In the genomic region with DNA sequence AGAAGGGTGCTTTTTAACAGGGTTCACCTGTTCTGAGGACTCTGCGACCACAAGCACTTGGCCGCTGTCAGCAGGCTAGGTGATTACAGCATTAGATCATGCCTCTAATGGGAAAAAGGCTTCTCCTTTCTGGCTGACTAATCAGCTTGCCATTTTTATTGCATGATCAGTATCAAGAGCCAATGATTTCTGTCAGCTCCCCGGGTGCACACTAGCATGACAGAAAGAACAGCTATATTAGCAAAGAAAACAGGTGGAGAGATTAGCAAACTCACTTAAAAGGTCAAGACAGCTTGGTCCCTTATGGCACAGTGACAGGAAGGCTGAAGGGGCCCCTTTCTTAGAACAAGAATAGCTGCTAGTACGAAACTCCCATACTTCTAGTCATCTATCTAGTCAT, we compare ENCODE assay signal across 9 cellular contexts.
DNase-seq lines count a peak whose midpoint lies in the region; ATAC-seq and TF ChIP-seq lines count a peak whose summit lies in the region.
"Had no signal": no experiment of that assay in that cellular context is flagged by ENCODE, and none has a peak within 500 bp of the region (broad histone marks: within the 10 kb centered on the region; RNA-seq: fewer than 3 reads in every experiment).

No MANE protein-coding gene starts in this region.

- no peak overlapping the region for H3K4me3 ChIP-seq in adipocyte (ENCODE audit: low read length)
- no peak overlapping the region for H3K4me3 ChIP-seq in skeletal muscle tissue (ENCODE audit: low read length in 3 of 3)
- H3K4me3 ChIP-seq in GM23338: no peak overlapping the region

- ATAC-seq in GM19395 (IDR thresholded peaks at IDR 0.05; ENCODE audit: unreplicated experiment) (peak; percentile 63), HG03432 (IDR thresholded peaks at IDR 0.05; ENCODE audit: unreplicated experiment) (peak; percentile 81), GM23338 (no peak), left ventricle myocardium superior (no peak)

- peak; percentile 87 for DNase-seq in EH (ENCODE audit: low read depth)
- DNase-seq in adipocyte (ENCODE audit: low read depth): peak; percentile 90
- DNase-seq in GM23338 (ENCODE audit: low spot score): no peak
- no peak for DNase-seq in left ventricle myocardium superior
- DNase-seq in medulla oblongata (ENCODE audit: extremely low spot score): no peak

- no peaks in the 10 kb centered on the region for H3K27me3 ChIP-seq in adipocyte (replicated peaks; ENCODE audit: control insufficient read depth, insufficient read depth, low read length)
- no peaks in the 10 kb centered on the region for H3K27me3 ChIP-seq in skeletal muscle tissue (ENCODE audit: control insufficient read depth in 3 of 3, insufficient read depth in 3 of 3, low read length in 3 of 3)
- no peaks in the 10 kb centered on the region for H3K27me3 ChIP-seq in GM23338 (ENCODE audit: insufficient read depth)

- H3K4me1 ChIP-seq in adipocyte (ENCODE audit: control insufficient read depth, insufficient read depth, low read length) (peaks cover 32% of the 10 kb centered on the region), skeletal muscle tissue (ENCODE audit: control insufficient read depth in 3 of 3, insufficient read depth in 3 of 3, low read length in 3 of 3) (peaks cover 34 to 52% (median 40%) of the 10 kb centered on the region in 3 donors), GM23338 (ENCODE audit: insufficient read depth) (no peaks in the 10 kb centered on the region; the same call in 1 of the 2 replicates)

- no peaks in the 10 kb centered on the region for H3K36me3 Mint-ChIP-seq in GM23338 (ENCODE audit: low read depth)

- no peak overlapping the region for H3K4me2 ChIP-seq in GM23338
- H3K4me2 ChIP-seq: KMS-11 had no signal

- no peaks in the 10 kb centered on the region for H3K36me3 ChIP-seq in adipocyte (ENCODE audit: control insufficient read depth, insufficient read depth, low read length, severe bottlenecking)
- H3K36me3 ChIP-seq in skeletal muscle tissue (ENCODE audit: control insufficient read depth in 3 of 3, insufficient read depth in 3 of 3, low read length in 3 of 3): no peaks in the 10 kb centered on the region
- no peaks in the 10 kb centered on the region for H3K36me3 ChIP-seq in GM23338 (ENCODE audit: insufficient read depth)

- H3K27ac Mint-ChIP-seq in GM23338: no peak overlapping the region

- H3K4me1 Mint-ChIP-seq in GM23338: peaks cover 7% of the 10 kb centered on the region

- intact Hi-C loops in left ventricle myocardium superior (cut with micrococcal nuclease): loop anchor here (5.0 kb wide), 1 partner anchor 323 kb away; no protein-coding TSS in a partner anchor

- H3F3A ChIP-seq in GM23338 (replicated peaks; ENCODE audit: low read depth): no peaks in the 10 kb centered on the region

- H3K9ac ChIP-seq in adipocyte (ENCODE audit: low read length) (no peak overlapping the region), skeletal muscle tissue (ENCODE audit: low read depth in 1 of 3, low read length in 3 of 3) (peak overlapping the region in 1 of 3 donors; percentile 18)
- H3K9ac ChIP-seq: KMS-11 had no signal

- no peaks in the 10 kb centered on the region for H4K20me1 ChIP-seq in GM23338 (replicated peaks; ENCODE audit: insufficient read depth)

- no peaks in the 10 kb centered on the region for H3K9me3 ChIP-seq in adipocyte (ENCODE audit: control insufficient read depth, low read length)
- no peaks in the 10 kb centered on the region for H3K9me3 ChIP-seq in skeletal muscle tissue (ENCODE audit: control insufficient read depth in 3 of 3, low read length in 3 of 3)

- H3K27ac ChIP-seq in skeletal muscle tissue (ENCODE audit: low read depth, low read length) (peak overlapping the region; percentile 37), GM23338 (ENCODE audit: low read depth) (no peak overlapping the region)
- H3K27ac ChIP-seq: KMS-11 had no signal

- no peak overlapping the region for H3K4me3 Mint-ChIP-seq in GM23338

- H3K9me3 Mint-ChIP-seq in GM23338: no peaks in the 10 kb centered on the region

- H3K79me2 ChIP-seq in GM23338 (replicated peaks; ENCODE audit: insufficient read depth): no peaks in the 10 kb centered on the region

- H2AFZ ChIP-seq in GM23338: no peak overlapping the region

- TF ChIP-seq CTCF in GM23338 (conservative IDR thresholded peaks at IDR 0.05; ENCODE audit: low read depth in 2 of 2): no peak

- no peaks in the 10 kb centered on the region for H3K27me3 Mint-ChIP-seq in GM23338 (ENCODE audit: insufficient read depth, low read depth, poor library complexity)

- 0 out of 2 replicates have a peak, but pooled peaks cover 6% of the 10 kb centered on the region for H3K9me2 ChIP-seq in GM23338 (ENCODE audit: insufficient read depth)

TF ChIP-seq in GM23338, 12 proteins besides CTCF, POLR2A, EP300 and RAD21:
- TF ChIP-seq NANOG (IDR thresholded peaks at IDR 0.05; ENCODE audit: borderline replicate concordance): no peak
- TF ChIP-seq STAT1 (IDR thresholded peaks at IDR 0.05; ENCODE audit: unreplicated experiment): no peak
- TF ChIP-seq EZH2phosphoT487 (IDR thresholded peaks at IDR 0.05; ENCODE audit: unreplicated experiment): no peak
TF ChIP-seq in GM23338: peak in this region for 0.

Comparison
In these comparisons a context has a peak if more than half of its experiments do, and no peak if none do; other contexts are left out.
1. DNase-seq: peak in EH (single experiment) and adipocyte (single experiment); none in GM23338 (single experiment), left ventricle myocardium superior (single experiment) and medulla oblongata (single experiment).
2. ATAC-seq: peak in GM19395 (single experiment) and HG03432 (single experiment); none in GM23338 (single experiment) and left ventricle myocardium superior (single experiment).